Comparison of ENCODE assay signal across 1 cellular context in genomic region chr2:71545572-71546274, GRCh38.
TF ChIP-seq lines count a peak whose summit lies in the region.

No MANE protein-coding gene starts in this region.

TF ChIP-seq in HepG2, 621 proteins besides CTCF, POLR2A, EP300 and RAD21 (continued from another document):
- TF ChIP-seq ZBTB40 (IDR thresholded peaks at IDR 0.05): no peak
- no peak for TF ChIP-seq ZBTB40 (CRISPR knock-in tag; IDR thresholded peaks at IDR 0.05)
- no peak for TF ChIP-seq SETDB1 (CRISPR knock-in tag; IDR thresholded peaks at IDR 0.05; ENCODE audit: borderline replicate concordance)
